In genomic region chr13:110645750-110646149, GRCh38 we compare ENCODE assay signal across 22 cellular contexts.
"Had no signal": no experiment of that assay in that cellular context is flagged by ENCODE, and none has a peak within 500 bp of the region (broad histone marks: within the 10 kb centered on the region; RNA-seq: fewer than 3 reads in every experiment).

No MANE protein-coding gene starts in this region.

- H3K36me3 ChIP-seq: colonic mucosa, uterus had no signal

- H3K27me3 ChIP-seq: colonic mucosa, gastrocnemius medialis, heart left ventricle, transverse colon, uterus had no signal

- H3K27ac Mint-ChIP-seq: activated naive CD4-positive, alpha-beta T cell treated with anti-CD3 and anti-CD28 coated beads for 36 hours; activated T-helper 17 cell treated with anti-CD3 and anti-CD28 coated beads, Interleukin-2, amount 50 U/mL, for 72 hours had no signal

- H3K27me3 Mint-ChIP-seq: activated T-helper 17 cell treated with anti-CD3 and anti-CD28 coated beads, Interleukin-2, amount 50 U/mL, for 72 hours; brain; naive thymus-derived CD4-positive, alpha-beta T cell had no signal

- H3K4me1 ChIP-seq: colonic mucosa, parathyroid adenoma, uterus had no signal

- DNase-seq: activated CD4-positive, alpha-beta T cell treated with anti-CD3 and anti-CD28 coated beads for 1 hour; activated CD4-positive, alpha-beta T cell treated with anti-CD3 and anti-CD28 coated beads, Interleukin-2, amount 50 U/mL, for 4 hours; activated naive CD4-positive, alpha-beta T cell treated with anti-CD3 and anti-CD28 coated beads for 36 hours; activated T-cell treated with anti-CD3 and anti-CD28 coated beads for 4 hours; central memory CD4-positive, alpha-beta T cell; colonic mucosa; gastrocnemius medialis; left ventricle myocardium inferior; mesenchymal stem cell; naive thymus-derived CD4-positive, alpha-beta T cell; stimulated activated CD4-positive, alpha-beta T cell treated with anti-CD3 and anti-CD28 coated beads, Interleukin-12 subunit alpha, Interleukin-12 subunit beta, amount 100 ng/mL, for 4 hours; stimulated activated CD4-positive, alpha-beta T cell treated with anti-CD3 and anti-CD28 coated beads, Interleukin-1b, Interleukin-23, amount 100 ng/mL, for 48 hours; stimulated activated CD8-positive, alpha-beta memory T cell treated with anti-CD3 and anti-CD28 coated beads, Interleukin-4, amount 100 ng/mL, for 48 hours; stimulated activated naive CD8-positive, alpha-beta T cell treated with anti-CD3 and anti-CD28 coated beads, Interleukin-15, Interleukin-2, amounts not matched to agents 100 U/mL and 50 U/mL, for 24 hours; T-helper 2 cell; transverse colon; uterus; WERI-Rb-1 had no signal

- H3K27ac ChIP-seq: colonic mucosa, parathyroid adenoma, uterus, WERI-Rb-1 had no signal

- H3K4me1 Mint-ChIP-seq: activated T-helper 17 cell treated with anti-CD3 and anti-CD28 coated beads, Interleukin-2, amount 50 U/mL, for 72 hours had no signal

- H3K9me3 Mint-ChIP-seq: activated naive CD4-positive, alpha-beta T cell treated with anti-CD3 and anti-CD28 coated beads for 36 hours; activated T-helper 17 cell treated with anti-CD3 and anti-CD28 coated beads, Interleukin-2, amount 50 U/mL, for 72 hours; brain; naive thymus-derived CD4-positive, alpha-beta T cell had no signal

- H3K4me3 ChIP-seq: colonic mucosa, gastrocnemius medialis, heart left ventricle, left ventricle myocardium inferior, transverse colon, uterus had no signal

- H3K9me3 ChIP-seq: colonic mucosa, gastrocnemius medialis, heart left ventricle, left ventricle myocardium inferior, transverse colon, uterus had no signal

- H3K4me3 Mint-ChIP-seq: activated naive CD4-positive, alpha-beta T cell treated with anti-CD3 and anti-CD28 coated beads for 36 hours; activated T-helper 17 cell treated with anti-CD3 and anti-CD28 coated beads, Interleukin-2, amount 50 U/mL, for 72 hours; brain; naive thymus-derived CD4-positive, alpha-beta T cell had no signal
